Comparison of ENCODE assay signal across 21 cellular contexts in the genomic region with DNA sequence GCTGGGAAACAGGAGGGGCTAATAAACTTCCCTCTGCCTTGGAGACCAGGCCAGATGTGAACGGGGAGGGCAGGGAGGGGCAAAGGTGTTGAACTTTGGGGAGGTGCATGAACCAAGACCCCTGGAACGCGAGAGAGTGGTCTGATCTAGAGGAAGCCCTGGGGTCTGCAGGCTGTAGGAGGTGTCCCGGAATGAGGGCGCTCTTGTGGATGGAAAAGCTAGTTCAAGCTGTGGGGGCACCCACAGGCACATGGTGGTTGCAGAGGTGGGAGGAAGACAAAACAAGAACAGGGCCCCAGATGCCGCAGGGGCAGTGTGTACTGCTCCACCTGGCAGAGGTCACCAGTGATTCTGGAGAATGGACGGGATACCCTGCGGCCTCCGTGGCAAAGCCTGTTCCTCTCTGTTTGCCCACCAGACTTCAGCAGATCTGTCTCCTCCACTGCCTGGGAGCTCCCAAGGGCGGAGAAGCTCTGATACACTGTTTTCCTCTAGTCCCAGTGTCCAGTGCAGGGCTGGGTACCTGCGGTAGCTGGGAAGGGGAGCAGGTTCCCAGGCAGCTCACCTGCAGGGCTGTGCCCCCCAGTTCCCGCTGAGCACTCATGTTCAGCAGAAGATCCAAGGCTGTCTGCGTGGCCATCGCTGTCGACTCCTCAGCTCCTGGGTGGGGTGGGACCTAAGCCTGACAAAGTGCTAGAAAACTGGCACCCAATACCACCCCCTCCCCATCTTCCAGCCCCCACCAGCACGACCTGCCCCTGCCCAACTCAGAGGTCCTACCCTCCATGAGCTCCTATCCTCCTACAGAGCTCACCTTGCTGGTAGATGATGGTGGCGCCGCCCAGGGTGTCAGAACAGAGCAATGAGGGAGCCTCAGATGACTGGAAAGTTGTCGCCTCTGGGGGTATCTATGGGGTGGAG. TPM values are rescaled to one million over a fixed set of nuclear protein-coding genes. Genes with fewer than 3 reads are reported as not detected.
DNase-seq lines count a peak whose midpoint lies in the region; ATAC-seq, FAIRE-seq and TF ChIP-seq lines count a peak whose summit lies in the region.
"Had no signal": no experiment of that assay in that cellular context is flagged by ENCODE, and none has a peak within 500 bp of the region (broad histone marks: within the 10 kb centered on the region; RNA-seq: fewer than 3 reads in every experiment).

No MANE protein-coding gene starts in this region.

- no peaks in the 10 kb centered on the region for H3K79me1 ChIP-seq in H9 (ENCODE audit: insufficient read depth, low read depth, low read length, poor library complexity, severe bottlenecking)

- H4K5ac ChIP-seq in H9 (ENCODE audit: insufficient read length, low read depth, low read length), result no peak overlapping the region

- no peak overlapping the region for H2AFZ ChIP-seq in H9 (ENCODE audit: low read length)

- H3K36me3 Mint-ChIP-seq in activated T-cell treated with anti-CD3 and anti-CD28 coated beads, Interleukin-2, amount 50 U/mL, for 72 hours (ENCODE audit: insufficient read depth in 2 of 2), result peaks cover 6 to 17% of the 10 kb centered on the region in 2 donors
- peaks cover 21 to 56% (median 46%) of the 10 kb centered on the region in 3 experiments for H3K36me3 Mint-ChIP-seq in H9 (ENCODE audit: insufficient read depth in 1 of 3, low read depth in 3 of 3)
- peaks cover 100% of the 10 kb centered on the region for H3K36me3 Mint-ChIP-seq in stimulated activated effector memory CD8-positive, alpha-beta T cell treated with anti-CD3 and anti-CD28 coated beads, Interleukin-12 subunit alpha, Interleukin-12 subunit beta, amount 100 ng/mL, for 72 hours

- no peak overlapping the region for H2BK15ac ChIP-seq in H9 (ENCODE audit: low read depth, low read length)

- H4K20me1 ChIP-seq in H9 (ENCODE audit: control insufficient read depth, insufficient read depth, insufficient read length), result peaks cover 2% of the 10 kb centered on the region
- H4K20me1 ChIP-seq: BLaER1 had no signal

- H3K27me3 ChIP-seq in H9 (ENCODE audit: insufficient read depth, low read length), result no peaks in the 10 kb centered on the region
- H3K27me3 ChIP-seq: BLaER1 had no signal

- H3K9me3 ChIP-seq in H9 (ENCODE audit: control insufficient read depth, low read depth, low read length), result no peaks in the 10 kb centered on the region
- H3K9me3 ChIP-seq in kidney (ENCODE audit: control insufficient read depth in 1 of 2, low read length in 2 of 2), result no peaks in the 10 kb centered on the region
- H3K9me3 ChIP-seq: BLaER1 had no signal

- no peaks in the 10 kb centered on the region for H3K27me3 Mint-ChIP-seq in activated T-cell treated with anti-CD3 and anti-CD28 coated beads, Interleukin-2, amount 50 U/mL, for 72 hours (ENCODE audit: low read depth)
- no peaks in the 10 kb centered on the region; the same call in 1 of the 2 replicates for H3K27me3 Mint-ChIP-seq in H9 (ENCODE audit: low read depth)
- H3K27me3 Mint-ChIP-seq: CD8-positive, alpha-beta memory T cell had no signal

- H3K56ac ChIP-seq in H9 (ENCODE audit: insufficient read length, low read depth, low read length), result no peak overlapping the region

- no peak overlapping the region for H2BK20ac ChIP-seq in H9 (ENCODE audit: low read depth, low read length, poor library complexity, severe bottlenecking)

- no peak overlapping the region for H3K4me2 ChIP-seq in H9 (ENCODE audit: insufficient read depth, insufficient read length, low read length)
- H3K4me2 ChIP-seq: BLaER1 had no signal

- H3K23ac ChIP-seq in H9 (ENCODE audit: insufficient read length, low read depth, low read length), result no peak overlapping the region

- ATAC-seq in activated T-cell treated with anti-CD3 and anti-CD28 coated beads, Interleukin-2, amount 50 U/mL, for 72 hours (replicated peaks in 1 of 2), result peak; percentile 18
- no peak for ATAC-seq in stimulated activated effector memory CD8-positive, alpha-beta T cell treated with anti-CD3 and anti-CD28 coated beads, Interleukin-12 subunit alpha, Interleukin-12 subunit beta, amount 100 ng/mL, for 72 hours
- ATAC-seq in HG02973 (IDR thresholded peaks at IDR 0.05; ENCODE audit: unreplicated experiment) (no peak), HG03571 (IDR thresholded peaks at IDR 0.05; ENCODE audit: unreplicated experiment) (no peak)

- WGBS in H9 (ENCODE audit: extremely low coverage, insufficient read length, low lambda C conversion rate), result no CpG with 5 or more reads among the region's 19 CpGs

- no peak for FAIRE-seq in kidney (lab: Jason Lieb, UNC)
- FAIRE-seq: A204.1, D721Med had no signal

- no peak for DNase-seq in activated T-cell treated with anti-CD3 and anti-CD28 coated beads, Interleukin-2, amount 50 U/mL, for 72 hours
- no peak for DNase-seq in activated T-cell treated with anti-CD3 and anti-CD28 coated beads, Interleukin-2, amount 50 U/mL, for 1 hour
- DNase-seq in H9 (peak; percentile 19), kidney (peak; percentile 59), 8988T (no peak)
- DNase-seq in stimulated activated effector memory CD8-positive, alpha-beta T cell treated with anti-CD3 and anti-CD28 coated beads, Interleukin-12 subunit alpha, Interleukin-12 subunit beta, amount 100 ng/mL, for 72 hours (ENCODE audit: low spot score in 2 of 2), result no peak
- DNase-seq: CD8-positive, alpha-beta memory T cell; DMS79; H7; NCI-H1105 treated with DMSO at 0.1 percent for 48 hours; NCI-H187; NCI-H2171; NCI-H82; SHP77 had no signal

- H3K9me3 Mint-ChIP-seq in activated T-cell treated with anti-CD3 and anti-CD28 coated beads, Interleukin-2, amount 50 U/mL, for 72 hours, result no peaks in the 10 kb centered on the region
- no peaks in the 10 kb centered on the region for H3K9me3 Mint-ChIP-seq in H9
- H3K9me3 Mint-ChIP-seq in stimulated activated effector memory CD8-positive, alpha-beta T cell treated with anti-CD3 and anti-CD28 coated beads, Interleukin-12 subunit alpha, Interleukin-12 subunit beta, amount 100 ng/mL, for 72 hours, result no peaks in the 10 kb centered on the region
- H3K9me3 Mint-ChIP-seq: CD8-positive, alpha-beta memory T cell had no signal

- H3K18ac ChIP-seq in H9 (ENCODE audit: insufficient read length, low read depth, low read length), result no peak overlapping the region

- H3K4me3 Mint-ChIP-seq in activated T-cell treated with anti-CD3 and anti-CD28 coated beads, Interleukin-2, amount 50 U/mL, for 72 hours, result no peak overlapping the region
- no peak overlapping the region for H3K4me3 Mint-ChIP-seq in H9
- H3K4me3 Mint-ChIP-seq in stimulated activated effector memory CD8-positive, alpha-beta T cell treated with anti-CD3 and anti-CD28 coated beads, Interleukin-12 subunit alpha, Interleukin-12 subunit beta, amount 100 ng/mL, for 72 hours, result no peak overlapping the region
- H3K4me3 Mint-ChIP-seq: CD8-positive, alpha-beta memory T cell had no signal

- H3K23me2 ChIP-seq in H9 (ENCODE audit: insufficient read length, low read depth, low read length, poor library complexity, severe bottlenecking), result no peaks in the 10 kb centered on the region

- H3K9ac ChIP-seq in H9 (ENCODE audit: extremely low read depth, insufficient read length, low read length), result no peak overlapping the region
- no peak overlapping the region for H3K9ac ChIP-seq in kidney (ENCODE audit: low read length in 2 of 2)
- H3K9ac ChIP-seq: BLaER1 had no signal

- intact Hi-C loops in kidney (cut with DNase I), result no loop called here

- no peak overlapping the region for H2BK120ac ChIP-seq in H9 (ENCODE audit: low read depth, low read length, poor library complexity, severe bottlenecking)

- no peaks in the 10 kb centered on the region for H3K79me2 ChIP-seq in H9 (ENCODE audit: insufficient read depth, low read length)

- no peak for TF ChIP-seq CTCF in H9 (conservative IDR thresholded peaks at IDR 0.05)
- no peak for TF ChIP-seq CTCF in kidney (IDR thresholded peaks at IDR 0.05; ENCODE audit: borderline replicate concordance, extremely low read depth, insufficient read depth)

- no peaks in the 10 kb centered on the region for H3K4me1 Mint-ChIP-seq in activated T-cell treated with anti-CD3 and anti-CD28 coated beads, Interleukin-2, amount 50 U/mL, for 72 hours (ENCODE audit: low read depth)
- H3K4me1 Mint-ChIP-seq in H9, result no peaks in the 10 kb centered on the region; a peak in 1 of 4 replicates
- H3K4me1 Mint-ChIP-seq in stimulated activated effector memory CD8-positive, alpha-beta T cell treated with anti-CD3 and anti-CD28 coated beads, Interleukin-12 subunit alpha, Interleukin-12 subunit beta, amount 100 ng/mL, for 72 hours, result peaks cover 1% of the 10 kb centered on the region

- H3K14ac ChIP-seq in H9 (ENCODE audit: insufficient read depth, low read length), result no peak overlapping the region

- H3K27ac Mint-ChIP-seq in activated T-cell treated with anti-CD3 and anti-CD28 coated beads, Interleukin-2, amount 50 U/mL, for 72 hours, result no peak overlapping the region
- no peak overlapping the region for H3K27ac Mint-ChIP-seq in H9
- H3K27ac Mint-ChIP-seq in stimulated activated effector memory CD8-positive, alpha-beta T cell treated with anti-CD3 and anti-CD28 coated beads, Interleukin-12 subunit alpha, Interleukin-12 subunit beta, amount 100 ng/mL, for 72 hours, result peak overlapping the region; percentile 43

- H2BK12ac ChIP-seq in H9 (ENCODE audit: insufficient read length, low read depth, low read length), result no peak overlapping the region

- H4K91ac ChIP-seq in H9 (ENCODE audit: insufficient read length, low read depth, low read length), result no peak overlapping the region

- no peak overlapping the region for H3T11ph ChIP-seq in H9 (ENCODE audit: low read length)

- H3K4ac ChIP-seq in H9 (ENCODE audit: low read depth, low read length), result no peak overlapping the region

- no peak overlapping the region for H2AK5ac ChIP-seq in H9 (ENCODE audit: insufficient read length, low read length)

- peaks cover 48 to 56% of the 10 kb centered on the region in 2 donors for H3K36me3 ChIP-seq in kidney (ENCODE audit: control insufficient read depth in 1 of 2, insufficient read depth in 2 of 2, low read length in 2 of 2)

- no peak overlapping the region for H3K4me3 ChIP-seq in kidney (ENCODE audit: low read length in 2 of 2)
- H3K4me3 ChIP-seq: BLaER1 had no signal

- no peak overlapping the region for H3K27ac ChIP-seq in H9 (ENCODE audit: insufficient read length, low read depth, low read length)
- H3K27ac ChIP-seq in kidney (ENCODE audit: low read depth in 2 of 2, low read length in 2 of 2), result no peak overlapping the region
- H3K27ac ChIP-seq: BLaER1, HL-60 had no signal

- H3K4me1 ChIP-seq in H9 (ENCODE audit: insufficient read depth, low read length) (no peaks in the 10 kb centered on the region), kidney (ENCODE audit: control insufficient read depth in 1 of 2, insufficient read depth in 1 of 2, low read depth in 1 of 2, low read length in 2 of 2) (no peaks in the 10 kb centered on the region)

- no peak overlapping the region for H2BK5ac ChIP-seq in H9 (ENCODE audit: insufficient read length, low read length)

- H4K8ac ChIP-seq in H9 (replicated peaks; ENCODE audit: insufficient read length, low read depth, low read length), result no peak overlapping the region

RNA-seq across cellular contexts. Expression of a gene that starts 14.7 kb away (rescaled TPM):
- 10 to 100 TPM; 28.4 to 29.8 TPM for total RNA-seq in activated T-cell treated with anti-CD3 and anti-CD28 coated beads, Interleukin-2, amount 50 U/mL, for 72 hours
- total RNA-seq in H9 (2021), result 19.7 and 21.1 TPM in 2 replicates
- 22.3 TPM for total RNA-seq in kidney
- 5.7 TPM for polyA plus RNA-seq in kidney (ENCODE audit: insufficient read depth, low read depth, low replicate concordance)

RNA-seq across cellular contexts. Expression of a gene that starts 22.8 kb away (rescaled TPM):
- 10 to 100 TPM; 38.7 to 42.0 TPM for total RNA-seq in activated T-cell treated with anti-CD3 and anti-CD28 coated beads, Interleukin-2, amount 50 U/mL, for 72 hours
- 26.6 and 26.8 TPM in 2 replicates for total RNA-seq in H9 (2021)
- 43.1 TPM for total RNA-seq in kidney
- polyA plus RNA-seq in kidney (ENCODE audit: insufficient read depth, low read depth, low replicate concordance), result 27.4 TPM

RNA-seq across cellular contexts. Expression of a gene that starts 45.3 kb away (rescaled TPM):
- 10 to 100 TPM in 1 of 2 donors, 1 to 10 TPM in 1; 8.9 to 18.0 TPM for total RNA-seq in activated T-cell treated with anti-CD3 and anti-CD28 coated beads, Interleukin-2, amount 50 U/mL, for 72 hours
- total RNA-seq in H9 (2021) (61.4 and 62.5 TPM in 2 replicates), kidney (345 TPM)
- 790 TPM for polyA plus RNA-seq in kidney (ENCODE audit: insufficient read depth, low read depth, low replicate concordance)

RNA-seq across cellular contexts. Expression of a gene that starts 51.4 kb away (rescaled TPM):
- under 1 TPM in 1 of 2 donors, not detected in 1; 0.14 TPM for total RNA-seq in activated T-cell treated with anti-CD3 and anti-CD28 coated beads, Interleukin-2, amount 50 U/mL, for 72 hours
- total RNA-seq in H9 (2021) (2.0 and 2.7 TPM in 2 replicates), kidney (6.6 TPM)
- not detected for polyA plus RNA-seq in kidney (ENCODE audit: insufficient read depth, low read depth, low replicate concordance)
- total RNA-seq: NCI-H460 had no signal
- polyA plus RNA-seq: CD8-positive, alpha-beta memory T cell had no signal

Comparison
In these comparisons a context has a peak if more than half of its experiments do, and no peak if none do; other contexts are left out.
1. ATAC-seq: peak in activated T-cell treated with anti-CD3 and anti-CD28 coated beads, Interleukin-2, amount 50 U/mL, for 72 hours (2 of 2); none in stimulated activated effector memory CD8-positive, alpha-beta T cell treated with anti-CD3 and anti-CD28 coated beads, Interleukin-12 subunit alpha, Interleukin-12 subunit beta, amount 100 ng/mL, for 72 hours (single experiment), HG02973 (single experiment) and HG03571 (single experiment).
2. DNase-seq: peak in H9 (single experiment) and kidney (single experiment); none in activated T-cell treated with anti-CD3 and anti-CD28 coated beads, Interleukin-2, amount 50 U/mL, for 72 hours (0 of 2), activated T-cell treated with anti-CD3 and anti-CD28 coated beads, Interleukin-2, amount 50 U/mL, for 1 hour (single experiment), stimulated activated effector memory CD8-positive, alpha-beta T cell treated with anti-CD3 and anti-CD28 coated beads, Interleukin-12 subunit alpha, Interleukin-12 subunit beta, amount 100 ng/mL, for 72 hours (0 of 2) and 8988T (single experiment).